Comparison of ENCODE assay signal across 8 cellular contexts in genomic region chr2:111725742-111726141, GRCh38.
DNase-seq lines count a peak whose midpoint lies in the region; ATAC-seq and TF ChIP-seq lines count a peak whose summit lies in the region.
"Not testable (repeated sequence)": the region's sequence is repeated elsewhere in the genome, so short reads cannot be mapped to it uniquely, and the experiment has no call there.

No MANE protein-coding gene starts in this region.

- H3K4me1 Mint-ChIP-seq in H9; WTC11; MCF 10A (ENCODE audit: insufficient read depth, unreplicated experiment); natural killer cell: not testable (repeated sequence)

- not testable (repeated sequence) for BruUV-seq in MCF 10A (replicated peaks; lab: Mats Ljungman, UMichigan)

- H3K27me3 ChIP-seq in GM06990 (replicated peaks; ENCODE audit: control insufficient read depth, insufficient read depth, low read length); H9 (ENCODE audit: insufficient read depth, low read length); cardiac muscle cell: not testable (repeated sequence)

- no CpG with 5 or more reads among the region's 6 CpGs for WGBS in H9 (ENCODE audit: extremely low coverage, insufficient read length, low lambda C conversion rate)

- not testable (repeated sequence) for H3K9me3 ChIP-seq in H9 (ENCODE audit: control insufficient read depth, low read depth, low read length); cardiac muscle cell (ENCODE audit: low read depth)

- not testable (repeated sequence) for H4K8ac ChIP-seq in H9 (replicated peaks; ENCODE audit: insufficient read length, low read depth, low read length)

- H2BK120ac ChIP-seq in H9 (ENCODE audit: low read depth, low read length, poor library complexity, severe bottlenecking): not testable (repeated sequence)

- not testable (repeated sequence) for H4K5ac ChIP-seq in H9 (ENCODE audit: insufficient read length, low read depth, low read length)

- ATAC-seq in WTC11 (peak; percentile 89), natural killer cell (peak; percentile 38 to 57 (median 43))
- ATAC-seq in stimulated activated naive CD8-positive, alpha-beta T cell treated with anti-CD3 and anti-CD28 coated beads, Interleukin-15, Interleukin-2, amounts not matched to agents 100 U/mL and 50 U/mL, for 24 hours: peak; percentile 71

- not testable (repeated sequence) for H2BK12ac ChIP-seq in H9 (ENCODE audit: insufficient read length, low read depth, low read length)

- H2AK5ac ChIP-seq in H9 (ENCODE audit: insufficient read length, low read length): not testable (repeated sequence)

- H3K4ac ChIP-seq in H9 (ENCODE audit: low read depth, low read length): not testable (repeated sequence)

- H4K91ac ChIP-seq in H9 (ENCODE audit: insufficient read length, low read depth, low read length): not testable (repeated sequence)

- not testable (repeated sequence) for H2BK20ac ChIP-seq in H9 (ENCODE audit: low read depth, low read length, poor library complexity, severe bottlenecking)

- H3K9me3 Mint-ChIP-seq in H9; WTC11; MCF 10A (ENCODE audit: unreplicated experiment); natural killer cell: not testable (repeated sequence)

- not testable (repeated sequence) for H2BK15ac ChIP-seq in H9 (ENCODE audit: low read depth, low read length)

- H3K27ac ChIP-seq in H9 (ENCODE audit: insufficient read length, low read depth, low read length); cardiac muscle cell: not testable (repeated sequence)

- CTCF ChIA-PET in WTC11 (lab: Charles Lee); MCF 10A (lab: Yijun Ruan, JAX): not testable (repeated sequence)

- not testable (repeated sequence) for H3K14ac ChIP-seq in H9 (ENCODE audit: insufficient read depth, low read length)

- H4K20me1 ChIP-seq in H9 (ENCODE audit: control insufficient read depth, insufficient read depth, insufficient read length): not testable (repeated sequence)

- H3K4me1 ChIP-seq in H9 (ENCODE audit: insufficient read depth, low read length); cardiac muscle cell (ENCODE audit: low read depth): not testable (repeated sequence)

- not testable (repeated sequence) for H3K56ac ChIP-seq in H9 (ENCODE audit: insufficient read length, low read depth, low read length)

- H3K27me3 Mint-ChIP-seq in H9 (ENCODE audit: low read depth); WTC11 (ENCODE audit: low read depth); MCF 10A (ENCODE audit: insufficient read depth, unreplicated experiment); natural killer cell (ENCODE audit: low read depth in 2 of 2): not testable (repeated sequence)

- not testable (repeated sequence) for H2BK5ac ChIP-seq in H9 (ENCODE audit: insufficient read length, low read length)

- H3K4me3 ChIP-seq in GM06990 (replicated peaks; ENCODE audit: low read depth, low read length); cardiac muscle cell: not testable (repeated sequence)

- TF ChIP-seq CTCF in GM06990 (IDR thresholded peaks at IDR 0.05; ENCODE audit: insufficient read depth, low read length, poor library complexity, severe bottlenecking) (peak; percentile 32), H9 (conservative IDR thresholded peaks at IDR 0.05) (peak; percentile 54; the same call in 2 of the 3 replicates), MCF 10A (IDR thresholded peaks at IDR 0.05; ENCODE audit: unreplicated experiment) (peak; percentile 10), cardiac muscle cell (IDR thresholded peaks at IDR 0.05; ENCODE audit: low read depth, low read length) (peak; percentile 15)
- not testable (repeated sequence) for TF ChIP-seq CTCF in WTC11 (IDR thresholded peaks at IDR 0.05); natural killer cell (IDR thresholded peaks at IDR 0.05)

- H3K36me3 ChIP-seq in GM06990 (ENCODE audit: control insufficient read depth, insufficient read depth, low read length); cardiac muscle cell: not testable (repeated sequence)

- intact Hi-C loops in MCF 10A (cut with micrococcal nuclease); natural killer cell (cut with micrococcal nuclease): not testable (repeated sequence)

- H3K79me2 ChIP-seq in H9 (ENCODE audit: insufficient read depth, low read length): not testable (repeated sequence)

- not testable (repeated sequence) for H3K4me3 Mint-ChIP-seq in H9; WTC11; MCF 10A (ENCODE audit: unreplicated experiment); natural killer cell

- not testable (repeated sequence) for H3K23ac ChIP-seq in H9 (ENCODE audit: insufficient read length, low read depth, low read length)

- H3K36me3 Mint-ChIP-seq in H9 (ENCODE audit: insufficient read depth in 1 of 3, low read depth in 3 of 3); WTC11; MCF 10A (ENCODE audit: insufficient read depth, unreplicated experiment); natural killer cell: not testable (repeated sequence)

- H3K18ac ChIP-seq in H9 (ENCODE audit: insufficient read length, low read depth, low read length): not testable (repeated sequence)

- POLR2A ChIA-PET in WTC11 (lab: Charles Lee); MCF 10A (lab: Yijun Ruan, JAX): not testable (repeated sequence)

- H3T11ph ChIP-seq in H9 (ENCODE audit: low read length): not testable (repeated sequence)

- not testable (repeated sequence) for H3K27ac Mint-ChIP-seq in H9; WTC11; MCF 10A (ENCODE audit: low read depth, unreplicated experiment); natural killer cell

- H3K23me2 ChIP-seq in H9 (ENCODE audit: insufficient read length, low read depth, low read length, poor library complexity, severe bottlenecking): not testable (repeated sequence)

- H3K79me1 ChIP-seq in H9 (ENCODE audit: insufficient read depth, low read depth, low read length, poor library complexity, severe bottlenecking): not testable (repeated sequence)

- H2AFZ ChIP-seq in H9 (ENCODE audit: low read length): not testable (repeated sequence)

- not testable (repeated sequence) for H3K9ac ChIP-seq in H9 (ENCODE audit: extremely low read depth, insufficient read length, low read length)

- DNase-seq in GM06990 (ENCODE audit: extremely low read depth, insufficient read length); WTC11 (ENCODE audit: low spot score); MCF 10A (ENCODE audit: unreplicated experiment); natural killer cell: not testable (repeated sequence)
- DNase-seq in H9 (peak; percentile 42), NCI-H226 (peak; percentile 53), cardiac muscle cell (ENCODE audit: low read depth in 1 of 2, low spot score in 1 of 2) (peak; percentile 41 to 57)
- DNase-seq in stimulated activated naive CD8-positive, alpha-beta T cell treated with anti-CD3 and anti-CD28 coated beads, Interleukin-15, Interleukin-2, amounts not matched to agents 100 U/mL and 50 U/mL, for 24 hours: peak; percentile 20

- not testable (repeated sequence) for H3K4me2 ChIP-seq in H9 (ENCODE audit: insufficient read depth, insufficient read length, low read length)
